In the genomic region with DNA sequence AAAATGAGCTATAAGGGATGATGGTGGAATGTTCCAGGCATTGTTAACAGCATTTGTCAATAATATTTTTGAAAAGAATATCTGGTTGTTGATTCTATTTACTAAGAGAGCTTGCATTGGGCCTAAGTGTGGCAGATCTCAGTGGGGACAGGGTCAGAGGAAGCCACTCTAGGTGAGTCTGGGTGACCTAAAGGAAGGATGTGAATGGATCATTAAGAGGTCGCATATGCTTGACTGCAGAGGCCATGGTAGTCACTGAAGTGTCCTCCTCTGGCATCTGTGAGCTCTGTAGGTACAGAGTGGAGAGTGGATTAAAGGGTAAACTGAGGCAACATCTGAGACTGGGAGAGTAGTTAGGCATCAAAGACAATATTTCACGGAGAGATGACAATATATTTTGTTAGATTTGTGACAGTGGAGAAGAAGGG, we compare ENCODE assay signal across 22 cellular contexts.
"Had no signal": no experiment of that assay in that cellular context is flagged by ENCODE, and none has a peak within 500 bp of the region (broad histone marks: within the 10 kb centered on the region; RNA-seq: fewer than 3 reads in every experiment).

No MANE protein-coding gene starts in this region.

- H3K4me2 ChIP-seq: KMS-11 had no signal

- FAIRE-seq: HepG2, RCC 7860 had no signal

- H3K36me3 ChIP-seq: SJSA1 had no signal

- H3K27ac ChIP-seq: KMS-11, SJSA1, SK-N-MC had no signal

- H3K9ac ChIP-seq: KMS-11 had no signal

- H3K9me3 ChIP-seq: SJSA1 had no signal

- H3K4me1 ChIP-seq: SJSA1 had no signal

- DNase-seq: Kasumi-1, MM.1S, NCI-H1092 treated with DMSO at 0.1 percent for 48 hours, NCI-H1436, NCI-H187, NCI-H2029, NCI-H2081 treated with DMSO at 0.1 percent for 48 hours, NCI-H2171, NCI-H226, NCI-H446, NCI-H510A, NCI-H524 treated with DMSO at 0.1 percent for 48 hours, NCI-H69, NCI-H774, Right ventricle myocardium superior, RPMI8226, SIG-M5 had no signal

- H3K4me3 ChIP-seq: SJSA1, SK-N-MC had no signal
